In genomic region chr10:132003286-132003924, GRCh38 we compare ENCODE assay signal across 1 cellular context.
TF ChIP-seq lines count a peak whose summit lies in the region.

No MANE protein-coding gene starts in this region.

TF ChIP-seq in H1, 55 proteins besides CTCF, POLR2A, EP300 and RAD21:
- TF ChIP-seq, protein P1, sequence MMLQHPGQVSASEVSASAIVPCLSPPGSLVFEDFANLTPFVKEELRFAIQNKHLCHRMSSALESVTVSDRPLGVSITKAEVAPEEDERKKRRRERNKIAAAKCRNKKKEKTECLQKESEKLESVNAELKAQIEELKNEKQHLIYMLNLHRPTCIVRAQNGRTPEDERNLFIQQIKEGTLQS (IDR thresholded peaks at IDR 0.05; ENCODE audit: insufficient read depth, low read depth, low read length), result no peak
- TF ChIP-seq CTBP2 (IDR thresholded peaks at IDR 0.05; ENCODE audit: borderline replicate concordance, insufficient read depth, insufficient read length, low read length) (no peak), KDM5A (IDR thresholded peaks at IDR 0.05; ENCODE audit: low read length) (no peak), SP4 (IDR thresholded peaks at IDR 0.05; ENCODE audit: low read length) (no peak)
